Comparison of ENCODE assay signal across 8 cellular contexts in genomic region chr11:126585388-126586302, GRCh38.
DNase-seq lines count a peak whose midpoint lies in the region; ATAC-seq, FAIRE-seq and TF ChIP-seq lines count a peak whose summit lies in the region.

No MANE protein-coding gene starts in this region.

- H3K36me3 ChIP-seq in ascending aorta (no peaks in the 10 kb centered on the region), tibial artery (no peaks in the 10 kb centered on the region)

- H3K4me3 ChIP-seq in ascending aorta (peak overlapping the region; percentile 7 to 31), tibial artery (peak overlapping the region; percentile 19 to 40)

- H3K9me3 ChIP-seq in ascending aorta = no peaks in the 10 kb centered on the region
- no peaks in the 10 kb centered on the region for H3K9me3 ChIP-seq in tibial artery

- no peak for ATAC-seq in HG03460 (IDR thresholded peaks at IDR 0.05; ENCODE audit: unreplicated experiment)

- no peaks in the 10 kb centered on the region for H3K4me1 ChIP-seq in ascending aorta
- H3K4me1 ChIP-seq in tibial artery = peaks cover 0 to 14% (median 7%) of the 10 kb centered on the region in 4 donors

- DNase-seq in DMS153 treated with DMSO at 0.1 percent for 48 hours (lab: John Stamatoyannopoulos, UW; ENCODE audit: unreplicated experiment) = peak; percentile 87
- DNase-seq in NCI-H2081 treated with DMSO at 0.1 percent for 48 hours (lab: John Stamatoyannopoulos, UW) = peak; percentile 70
- DNase-seq in ascending aorta (ENCODE audit: low spot score in 2 of 2) = peak in 1 of 2 donors; percentile 81
- peak; percentile 71 to 79 for DNase-seq in tibial artery
- DNase-seq in germinal center (ENCODE audit: low spot score) = no peak
- no peak for DNase-seq in stimulated activated CD4-positive, alpha-beta T cell treated with anti-CD3 and anti-CD28 coated beads, Interleukin-12 subunit alpha, Interleukin-12 subunit beta, amount 100 ng/mL, for 4 hours

- intact Hi-C loops in ascending aorta (cut with DNase I) (no loop called here), tibial artery (cut with DNase I; ENCODE audit: low total_unique reads) (no loop called here)

- H3K27ac ChIP-seq in ascending aorta (no peak overlapping the region), tibial artery (no peak overlapping the region)

- no peak for TF ChIP-seq CTCF in ascending aorta (IDR thresholded peaks at IDR 0.05)
- TF ChIP-seq CTCF in tibial artery (IDR thresholded peaks at IDR 0.05) = no peak

- peak; percentile 95 for FAIRE-seq in islet of Langerhans (lab: Jason Lieb, UNC)

- H3K27me3 ChIP-seq in ascending aorta = no peaks in the 10 kb centered on the region
- H3K27me3 ChIP-seq in tibial artery = peaks cover 0 to 34% of the 10 kb centered on the region in 2 donors

Comparison
In these comparisons a context has a peak if more than half of its experiments do, and no peak if none do; other contexts are left out.
1. DNase-seq: peak in DMS153 treated with DMSO at 0.1 percent for 48 hours (single experiment), NCI-H2081 treated with DMSO at 0.1 percent for 48 hours (single experiment) and tibial artery (2 of 2); none in germinal center (single experiment) and stimulated activated CD4-positive, alpha-beta T cell treated with anti-CD3 and anti-CD28 coated beads, Interleukin-12 subunit alpha, Interleukin-12 subunit beta, amount 100 ng/mL, for 4 hours (single experiment).